Comparison of ENCODE assay signal across 25 cellular contexts in the genomic region with DNA sequence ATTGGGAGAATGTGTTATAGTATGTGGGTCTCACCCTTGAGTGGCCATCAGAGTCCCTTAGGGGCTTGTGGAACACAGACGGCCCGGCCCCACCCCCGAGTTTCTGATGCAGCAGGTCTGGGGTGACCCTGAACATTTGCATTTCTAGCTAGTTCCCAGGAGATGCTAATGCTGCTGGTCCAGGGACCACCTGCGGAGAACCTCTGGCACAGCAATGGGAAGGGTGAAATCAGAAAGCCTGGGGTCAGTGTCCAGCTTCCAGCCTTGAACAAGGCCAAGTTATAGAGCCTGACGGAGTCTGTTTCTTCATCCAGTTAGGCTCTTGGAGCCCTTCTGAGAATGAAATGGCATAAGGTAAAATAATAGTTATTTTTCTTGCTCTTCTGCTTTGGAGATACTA.
A peak's percentile ranks its signal among the peaks of the same experiment; 100 is the strongest.
DNase-seq lines count a peak whose midpoint lies in the region; ATAC-seq, FAIRE-seq and TF ChIP-seq lines count a peak whose summit lies in the region.
"Had no signal": no experiment of that assay in that cellular context is flagged by ENCODE, and none has a peak within 500 bp of the region (broad histone marks: within the 10 kb centered on the region; RNA-seq: fewer than 3 reads in every experiment).

No MANE protein-coding gene starts in this region.

- WGBS in endodermal cell (ENCODE audit: insufficient coverage in 1 of 2, insufficient read length in 1 of 2), 2 experiments, result 89% methylated on average over 5 of the region's 5 CpGs
- WGBS in small intestine, 3 donors, result 88% methylated on average over 5 of the region's 5 CpGs

- no peaks in the 10 kb centered on the region for H3K36me3 ChIP-seq in GM23338 (ENCODE audit: insufficient read depth)
- H3K36me3 ChIP-seq in Loucy (ENCODE audit: insufficient read depth, low read length), result no peaks in the 10 kb centered on the region
- H3K36me3 ChIP-seq in endodermal cell (ENCODE audit: control insufficient read depth, insufficient read depth, low read length), result no peaks in the 10 kb centered on the region
- H3K36me3 ChIP-seq in small intestine (ENCODE audit: control insufficient read depth in 2 of 2, insufficient read depth in 2 of 2, low read length in 2 of 2), result no peaks in the 10 kb centered on the region
- H3K36me3 ChIP-seq in SJCRH30, result no peaks in the 10 kb centered on the region
- H3K36me3 ChIP-seq: BLaER1 treated with 17β-estradiol and CSF1 and Interleukin-3, amounts not matched to agents 10 nM and 100 nM; HAP-1 had no signal

- H3K4me1 Mint-ChIP-seq in GM23338 (peaks cover 9% of the 10 kb centered on the region), endodermal cell (peaks cover 2% of the 10 kb centered on the region), nephron progenitor cell (peaks cover 32% of the 10 kb centered on the region)
- H3K4me1 Mint-ChIP-seq: B cell; CD14-positive monocyte; CD8-positive, alpha-beta memory T cell had no signal

- no peak; the same call in 1 of the 3 replicates for ATAC-seq in GM23338
- ATAC-seq in HG03135 (IDR thresholded peaks at IDR 0.05; ENCODE audit: unreplicated experiment), result no peak
- ATAC-seq: GM12878 had no signal

- H3F3A ChIP-seq in GM23338 (replicated peaks; ENCODE audit: low read depth) (no peaks in the 10 kb centered on the region), Loucy (ENCODE audit: low read depth) (no peaks in the 10 kb centered on the region)

- no peak for TF ChIP-seq CTCF in GM23338 (conservative IDR thresholded peaks at IDR 0.05; ENCODE audit: low read depth in 2 of 2)
- TF ChIP-seq CTCF in Loucy (conservative IDR thresholded peaks at IDR 0.05; ENCODE audit: low read length), result no peak
- TF ChIP-seq CTCF in endodermal cell (conservative IDR thresholded peaks at IDR 0.05), result no peak
- TF ChIP-seq CTCF in nephron progenitor cell (IDR thresholded peaks at IDR 0.05), result no peak

- no peaks in the 10 kb centered on the region for H3K9me3 ChIP-seq in Loucy (ENCODE audit: insufficient read depth, low read depth, low read length)
- H3K9me3 ChIP-seq in endodermal cell (ENCODE audit: control insufficient read depth, low read length), result no peaks in the 10 kb centered on the region
- H3K9me3 ChIP-seq in small intestine (ENCODE audit: control insufficient read depth, low read depth), result no peaks in the 10 kb centered on the region
- H3K9me3 ChIP-seq in SJCRH30 (replicated peaks), result no peaks in the 10 kb centered on the region
- H3K9me3 ChIP-seq: HAP-1 had no signal

- no peaks in the 10 kb centered on the region for H4K20me1 ChIP-seq in GM23338 (replicated peaks; ENCODE audit: insufficient read depth)
- no peaks in the 10 kb centered on the region for H4K20me1 ChIP-seq in Loucy (ENCODE audit: insufficient read depth, low read length, poor library complexity, severe bottlenecking)
- H4K20me1 ChIP-seq: BLaER1 treated with 17β-estradiol and CSF1 and Interleukin-3, amounts not matched to agents 10 nM and 100 nM had no signal

- no peak overlapping the region for H3K9ac ChIP-seq in Loucy (ENCODE audit: low read depth, low read length, poor library complexity, severe bottlenecking)
- no peak overlapping the region for H3K9ac ChIP-seq in endodermal cell (ENCODE audit: extremely low read depth, low read length, poor library complexity, severe bottlenecking)
- H3K9ac ChIP-seq: BLaER1 treated with 17β-estradiol and CSF1 and Interleukin-3, amounts not matched to agents 10 nM and 100 nM; GM23248 had no signal

- H3K4me3 Mint-ChIP-seq in GM23338 (no peak overlapping the region), endodermal cell (no peak overlapping the region), nephron progenitor cell (no peak overlapping the region)
- H3K4me3 Mint-ChIP-seq: B cell; CD14-positive monocyte; CD4-positive, alpha-beta T cell; HFFc6 had no signal

- no peaks in the 10 kb centered on the region for H3K79me2 ChIP-seq in GM23338 (replicated peaks; ENCODE audit: insufficient read depth)
- H3K79me2 ChIP-seq in Loucy (ENCODE audit: insufficient read depth, low read length), result no peaks in the 10 kb centered on the region

- H3K9me3 Mint-ChIP-seq in GM23338, result no peaks in the 10 kb centered on the region
- H3K9me3 Mint-ChIP-seq in endodermal cell, result no peaks in the 10 kb centered on the region
- peaks cover 5% of the 10 kb centered on the region for H3K9me3 Mint-ChIP-seq in nephron progenitor cell
- H3K9me3 Mint-ChIP-seq: CD4-positive, alpha-beta T cell; CD8-positive, alpha-beta memory T cell had no signal

- H3K27ac Mint-ChIP-seq in GM23338 (no peak overlapping the region), endodermal cell (no peak overlapping the region), nephron progenitor cell (peak overlapping the region; percentile 37)
- H3K27ac Mint-ChIP-seq: B cell; CD4-positive, alpha-beta T cell; CD8-positive, alpha-beta memory T cell; HFFc6 had no signal

- H3K4me1 ChIP-seq in GM23338 (ENCODE audit: insufficient read depth), result no peaks in the 10 kb centered on the region
- no peaks in the 10 kb centered on the region for H3K4me1 ChIP-seq in Loucy (ENCODE audit: insufficient read depth, low read length, poor library complexity, severe bottlenecking)
- H3K4me1 ChIP-seq in endodermal cell (ENCODE audit: control insufficient read depth, insufficient read depth, low read length), result no peaks in the 10 kb centered on the region
- no peaks in the 10 kb centered on the region for H3K4me1 ChIP-seq in small intestine (ENCODE audit: control insufficient read depth in 2 of 2, insufficient read depth in 1 of 2, low read depth in 1 of 2, low read length in 1 of 2)
- H3K4me1 ChIP-seq in SJCRH30, result no peaks in the 10 kb centered on the region
- H3K4me1 ChIP-seq: BLaER1 treated with 17β-estradiol and CSF1 and Interleukin-3, amounts not matched to agents 10 nM and 100 nM; HAP-1 had no signal

- H3K27me3 Mint-ChIP-seq in GM23338 (ENCODE audit: insufficient read depth, low read depth, poor library complexity) (peaks cover 5% of the 10 kb centered on the region), endodermal cell (ENCODE audit: insufficient read depth) (peaks cover 2% of the 10 kb centered on the region), nephron progenitor cell (ENCODE audit: low read depth, poor library complexity) (peaks cover 3% of the 10 kb centered on the region)
- H3K27me3 Mint-ChIP-seq: B cell; CD4-positive, alpha-beta T cell had no signal

- FAIRE-seq in small intestine (lab: Jason Lieb, UNC), result no peak
- FAIRE-seq: A204.1, D721Med, GM12878, GM19239 had no signal

- H2AFZ ChIP-seq in GM23338, result no peak overlapping the region
- H2AFZ ChIP-seq in Loucy (ENCODE audit: low read length), result 0 out of 2 replicates have a peak overlapping the region, but pooled peaks have one; percentile 27
- H2AFZ ChIP-seq: GM23248 had no signal

- no peak overlapping the region for H3K27ac ChIP-seq in GM23338 (ENCODE audit: low read depth)
- H3K27ac ChIP-seq in endodermal cell (ENCODE audit: low read depth, low read length), result no peak overlapping the region
- no peak overlapping the region for H3K27ac ChIP-seq in small intestine (ENCODE audit: low read depth in 1 of 2, low read length in 1 of 2)
- no peak overlapping the region for H3K27ac ChIP-seq in SJCRH30
- H3K27ac ChIP-seq: 22Rv1; BLaER1 treated with 17β-estradiol and CSF1 and Interleukin-3, amounts not matched to agents 10 nM and 100 nM; GM23248 had no signal

- H3K9me2 ChIP-seq in GM23338 (ENCODE audit: insufficient read depth) (no peaks in the 10 kb centered on the region), Loucy (replicated peaks; ENCODE audit: low read depth, low read length) (no peaks in the 10 kb centered on the region)

- H3K4me3 ChIP-seq in GM23338 (no peak overlapping the region), Loucy (ENCODE audit: low read length, poor library complexity, severe bottlenecking) (no peak overlapping the region), endodermal cell (ENCODE audit: low read length) (no peak overlapping the region), small intestine (ENCODE audit: low read depth in 1 of 2, low read length in 2 of 2) (no peak overlapping the region), SJCRH30 (no peak overlapping the region)
- H3K4me3 ChIP-seq: BLaER1 treated with 17β-estradiol and CSF1 and Interleukin-3, amounts not matched to agents 10 nM and 100 nM; GM12878; GM23248; HAP-1 had no signal

- H3K36me3 Mint-ChIP-seq in GM23338 (ENCODE audit: low read depth) (no peaks in the 10 kb centered on the region), endodermal cell (ENCODE audit: low read depth) (no peaks in the 10 kb centered on the region), nephron progenitor cell (ENCODE audit: low read depth) (no peaks in the 10 kb centered on the region)
- H3K36me3 Mint-ChIP-seq: CD14-positive monocyte; CD8-positive, alpha-beta memory T cell had no signal

- H3K4me2 ChIP-seq in GM23338, result no peak overlapping the region
- H3K4me2 ChIP-seq in Loucy (ENCODE audit: low read depth, low read length, poor library complexity, severe bottlenecking), result no peak overlapping the region
- H3K4me2 ChIP-seq: BLaER1 treated with 17β-estradiol and CSF1 and Interleukin-3, amounts not matched to agents 10 nM and 100 nM had no signal

- no peaks in the 10 kb centered on the region for H3K27me3 ChIP-seq in GM23338 (ENCODE audit: insufficient read depth)
- no peaks in the 10 kb centered on the region for H3K27me3 ChIP-seq in Loucy (ENCODE audit: insufficient read depth, low read length, poor library complexity, severe bottlenecking)
- H3K27me3 ChIP-seq in endodermal cell (ENCODE audit: control insufficient read depth, insufficient read depth, low read length, poor library complexity, severe bottlenecking), result no peaks in the 10 kb centered on the region
- H3K27me3 ChIP-seq in small intestine (ENCODE audit: control insufficient read depth in 2 of 2, insufficient read depth in 2 of 2, low read length in 2 of 2), result no peaks in the 10 kb centered on the region
- H3K27me3 ChIP-seq in SJCRH30, result no peaks in the 10 kb centered on the region
- H3K27me3 ChIP-seq: BLaER1 treated with 17β-estradiol and CSF1 and Interleukin-3, amounts not matched to agents 10 nM and 100 nM had no signal

- DNase-seq in GM23338 (ENCODE audit: low spot score) (peak; percentile 23), endodermal cell (peak; percentile 53), nephron progenitor cell (no peak), midbrain (lab: John Stamatoyannopoulos, UW) (no peak), small intestine (no peak), SJCRH30 (no peak)
- DNase-seq: CD4-positive, alpha-beta T cell; CD8-positive, alpha-beta memory T cell; DMS 273 treated with DMSO at 0.1 percent for 48 hours; DMS79; EL; GDM1; GM23248; HFFc6 had no signal

TF ChIP-seq in GM23338, 12 proteins besides CTCF, POLR2A, EP300 and RAD21 (continues in another document):
- TF ChIP-seq CREB1 (CRISPR knock-in tag; IDR thresholded peaks at IDR 0.05; ENCODE audit: low read depth), result no peak

Comparison
In these comparisons a context has a peak if more than half of its experiments do, and no peak if none do; other contexts are left out.
1. DNase-seq: peak in GM23338 (single experiment) and endodermal cell (single experiment); none in nephron progenitor cell (single experiment), midbrain (single experiment), small intestine (single experiment) and SJCRH30 (0 of 2).